In the genomic region with DNA sequence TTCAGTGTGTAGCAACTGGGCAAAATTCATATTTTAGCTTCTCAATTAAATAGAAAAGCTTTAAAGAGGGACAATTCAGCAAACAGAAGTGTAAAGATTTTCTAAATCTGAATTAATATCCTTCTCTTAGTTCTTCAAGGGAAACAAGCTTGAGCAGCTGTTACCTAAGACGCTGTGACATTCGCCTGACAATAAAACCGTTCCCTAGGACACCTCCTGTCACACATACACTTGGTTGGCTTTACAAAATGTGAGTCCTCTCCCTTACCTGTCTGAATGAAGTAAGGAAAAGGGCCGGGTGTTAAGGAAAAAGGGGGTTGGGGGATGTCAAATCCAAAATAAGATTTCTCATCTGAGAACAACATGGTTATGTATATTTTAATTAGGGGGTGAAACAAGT, we compare ENCODE assay signal across 10 cellular contexts. TPM values are rescaled to one million over a fixed set of nuclear protein-coding genes. Genes with fewer than 3 reads are reported as not detected.
A peak's percentile ranks its signal among the peaks of the same experiment; 100 is the strongest.
DNase-seq lines count a peak whose midpoint lies in the region; ATAC-seq and TF ChIP-seq lines count a peak whose summit lies in the region.
"Had no signal": no experiment of that assay in that cellular context is flagged by ENCODE, and none has a peak within 500 bp of the region (broad histone marks: within the 10 kb centered on the region; RNA-seq: fewer than 3 reads in every experiment).

No MANE protein-coding gene starts in this region.

- H3K79me2 ChIP-seq in mammary epithelial cell (ENCODE audit: insufficient read depth, low read length), result peaks cover 73% of the 10 kb centered on the region

- H3K27me3 ChIP-seq in BLaER1 (no peaks in the 10 kb centered on the region), HUES48 (ENCODE audit: control insufficient read depth, insufficient read depth, low read length) (peaks cover 35% of the 10 kb centered on the region), mammary epithelial cell (ENCODE audit: insufficient read depth, low read length) (no peaks in the 10 kb centered on the region), neuron (ENCODE audit: insufficient read depth, low read length) (no peaks in the 10 kb centered on the region)

- WGBS in mammary epithelial cell (ENCODE audit: low coverage, missing lambda C conversion rate), result 68% methylated on average over 4 of the region's 4 CpGs

- in situ Hi-C loops in mammary epithelial cell (cut with MboI; ENCODE audit: low sequenced_read_pairs in 2 of 2), result loop anchor here in 1 of 2 donors (10.0 kb wide), 1 partner anchor 103 kb away; no protein-coding TSS in a partner anchor

- H4K20me1 ChIP-seq in BLaER1, result peaks cover 64% of the 10 kb centered on the region
- H4K20me1 ChIP-seq in mammary epithelial cell (ENCODE audit: insufficient read depth, low read length), result no peaks in the 10 kb centered on the region

- no peak overlapping the region for H2AFZ ChIP-seq in mammary epithelial cell (ENCODE audit: low read depth, low read length)
- no peak overlapping the region for H2AFZ ChIP-seq in neuron (ENCODE audit: low read depth, low read length)

- CTCF ChIA-PET in mammary epithelial cell (lab: Charles Lee; ENCODE audit: low non-redundant PET), result no interaction called here

- ATAC-seq in HG03139 (IDR thresholded peaks at IDR 0.05; ENCODE audit: unreplicated experiment) (no peak), GM18907 (IDR thresholded peaks at IDR 0.05; ENCODE audit: unreplicated experiment) (no peak)

- no peak for TF ChIP-seq CTCF in mammary epithelial cell (conservative IDR thresholded peaks at IDR 0.05 in 1 of 2, IDR thresholded peaks at IDR 0.05 in 1 of 2; ENCODE audit: extremely low read depth in 1 of 2, insufficient read depth in 1 of 2, low read depth in 1 of 2, low read length in 2 of 2)

- BruUV-seq in mammary epithelial cell (replicated peaks; lab: Mats Ljungman, UMichigan), result no TSS peak

- H3K4me2 ChIP-seq in BLaER1 (peak overlapping the region; percentile 90), mammary epithelial cell (ENCODE audit: insufficient read depth, low read depth, low read length) (peak overlapping the region; percentile 81)

- H3K4me1 ChIP-seq in BLaER1 (peaks cover 59% of the 10 kb centered on the region), HUES48 (ENCODE audit: control insufficient read depth, insufficient read depth, low read length) (peaks cover 34% of the 10 kb centered on the region), mammary epithelial cell (ENCODE audit: insufficient read depth, low read length) (peaks cover 43% of the 10 kb centered on the region), neuron (ENCODE audit: insufficient read depth, low read length) (peaks cover 63% of the 10 kb centered on the region)

- intact Hi-C loops in mammary epithelial cell (cut with micrococcal nuclease), result no loop called here

- H3K9me3 ChIP-seq in BLaER1 (no peaks in the 10 kb centered on the region), HUES48 (ENCODE audit: control insufficient read depth, insufficient read depth, low read length) (no peaks in the 10 kb centered on the region), mammary epithelial cell (replicated peaks; ENCODE audit: insufficient read depth, low read length) (no peaks in the 10 kb centered on the region), neuron (ENCODE audit: low read length) (no peaks in the 10 kb centered on the region)

- H3K9ac ChIP-seq in BLaER1, result 0 out of 2 replicates have a peak overlapping the region, but pooled peaks have one; percentile 44
- H3K9ac ChIP-seq in HUES48 (ENCODE audit: low read depth, low read length), result no peak overlapping the region
- H3K9ac ChIP-seq in mammary epithelial cell (ENCODE audit: insufficient read depth, low read length), result no peak overlapping the region

- no peak overlapping the region for H3K4me3 ChIP-seq in BLaER1
- H3K4me3 ChIP-seq in HUES48 (ENCODE audit: low read depth, low read length), result peak overlapping the region; percentile 85; the same call in 1 of the 2 replicates
- H3K4me3 ChIP-seq in mammary epithelial cell (replicated peaks in 1 of 3; ENCODE audit: insufficient read depth in 1 of 3, low read depth in 2 of 3, low read length in 3 of 3), result peak overlapping the region; percentile 30 to 92 (median 91)
- H3K4me3 ChIP-seq in neuron (ENCODE audit: low read length), result peak overlapping the region; percentile 82

- dilution Hi-C loops in mammary epithelial cell (cut with HindIII; ENCODE audit: low sequenced_read_pairs), result no loop called here

- H3K36me3 ChIP-seq in BLaER1 (no peaks in the 10 kb centered on the region), HUES48 (ENCODE audit: control insufficient read depth, insufficient read depth, low read length) (no peaks in the 10 kb centered on the region), mammary epithelial cell (ENCODE audit: insufficient read depth, low read length) (no peaks in the 10 kb centered on the region), neuron (ENCODE audit: insufficient read depth, low read length) (no peaks in the 10 kb centered on the region)

- DNase-seq in mammary epithelial cell (no peak), C1 segment of cervical spinal cord (lab: John Stamatoyannopoulos, UW) (no peak), SIG-M5 treated with dmso at 0.1 percent for 504 hours (lab: John Stamatoyannopoulos, UW; ENCODE audit: unreplicated experiment) (no peak)
- DNase-seq: activated CD4-positive, alpha-beta T cell treated with anti-CD3 and anti-CD28 coated beads, Interleukin-2, amount 50 U/mL, for 48 hours; NCI-H1694 had no signal

- H3K27ac ChIP-seq in BLaER1 (no peak overlapping the region), HUES48 (ENCODE audit: low read depth, low read length) (no peak overlapping the region), mammary epithelial cell (ENCODE audit: insufficient read depth, low read depth, low read length) (no peak overlapping the region)

RNA-seq across cellular contexts. Expression of a gene that starts 2.1 kb away (rescaled TPM):
- 10 to 100 TPM; 16.0 to 24.2 TPM for total RNA-seq in mammary epithelial cell
- polyA plus RNA-seq in mammary epithelial cell, result 13.3 TPM
- polyA minus RNA-seq in mammary epithelial cell, result 17.2 TPM
